8 cellular contexts compared by ENCODE assay signal in genomic region chr16:11396241-11397048, GRCh38.
A peak's percentile ranks its signal among the peaks of the same experiment; 100 is the strongest.
DNase-seq lines count a peak whose midpoint lies in the region; ATAC-seq lines count a peak whose summit lies in the region.

No MANE protein-coding gene starts in this region.

- no peak for ATAC-seq in GM21528 (IDR thresholded peaks at IDR 0.05; ENCODE audit: low FRiP score, unreplicated experiment)

- DNase-seq in NCI-H524 (lab: John Stamatoyannopoulos, UW) (peak; percentile 41 to 73), NCI-H524 treated with DMSO at 0.1 percent for 48 hours (lab: John Stamatoyannopoulos, UW) (no peak), NCI-H1930 (lab: John Stamatoyannopoulos, UW) (peak; percentile 38 to 57), cerebellar cortex (ENCODE audit: low spot score) (peak; percentile 80), left kidney (ENCODE audit: low read depth, low spot score) (peak; percentile 86)
- DNase-seq in activated CD4-positive, alpha-beta T cell treated with anti-CD3 and anti-CD28 coated beads for 1 hour: peak; percentile 52
- DNase-seq in stimulated activated CD4-positive, alpha-beta T cell treated with anti-CD3 and anti-CD28 coated beads, Interleukin-2, amount 100 ng/mL, for 48 hours: peak; percentile 76 to 78
